In the genomic region with DNA sequence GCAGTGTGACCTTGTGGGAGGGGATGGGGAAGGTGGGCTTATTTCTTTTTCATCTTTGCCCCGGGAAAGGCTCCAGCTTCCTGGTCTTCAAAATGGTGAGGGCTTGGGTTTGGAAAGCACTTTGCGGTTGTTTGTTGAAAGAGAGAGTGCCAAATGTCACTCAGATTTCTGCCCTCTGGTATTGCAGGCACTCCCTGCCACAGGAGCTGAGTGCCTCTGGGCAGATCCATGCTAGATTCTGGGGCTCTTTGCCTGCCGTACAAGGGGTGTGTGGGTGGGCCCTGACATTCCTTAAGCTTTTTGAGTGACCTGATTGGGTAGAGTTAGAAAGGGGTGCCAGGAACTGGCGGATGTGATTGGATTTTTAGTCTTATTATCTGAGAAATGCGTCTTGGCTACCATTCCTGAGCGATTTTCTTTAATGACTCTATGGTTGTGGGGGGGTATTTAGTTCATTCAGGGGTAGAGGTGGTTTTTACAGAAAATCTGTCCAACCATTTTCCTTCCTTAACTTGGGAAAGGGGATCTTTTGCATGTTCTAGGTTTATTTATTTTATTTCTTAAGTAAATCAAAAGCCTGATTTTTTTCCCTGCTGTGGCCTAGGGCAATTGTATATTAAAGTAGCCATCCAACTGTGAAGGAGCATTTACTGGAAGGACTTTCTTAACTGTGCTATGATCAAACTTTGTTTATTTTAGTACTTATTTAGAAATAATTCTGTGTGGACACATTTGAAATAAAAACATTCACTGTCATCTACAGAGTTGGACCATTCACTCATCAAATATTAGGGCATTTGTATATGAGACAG, we compare ENCODE assay signal across 8 cellular contexts. TPM values are rescaled to one million over a fixed set of nuclear protein-coding genes. Genes with fewer than 3 reads are reported as not detected.
DNase-seq lines count a peak whose midpoint lies in the region; ATAC-seq and TF ChIP-seq lines count a peak whose summit lies in the region.

No MANE protein-coding gene starts in this region.

- POLR2A ChIA-PET in SK-N-SH (lab: Yijun Ruan, JAX) = interaction anchor here (1.1 kb wide), 1 partner anchor 249 kb away, joined by 3 read pairs; a partner anchor contains a TSS

- peaks cover 78% of the 10 kb centered on the region for H3K79me2 ChIP-seq in SK-N-SH (ENCODE audit: insufficient read depth)

- H3K36me3 ChIP-seq in SK-N-SH (replicated peaks in 1 of 2; ENCODE audit: control insufficient read depth in 1 of 2, insufficient read depth in 2 of 2, low read length in 1 of 2) = peaks cover 0 to 6% of the 10 kb centered on the region in 2 experiments
- H3K36me3 ChIP-seq in iPS DF 6.9 (ENCODE audit: control insufficient read depth, insufficient read depth, low read length) = no peaks in the 10 kb centered on the region
- no peaks in the 10 kb centered on the region for H3K36me3 ChIP-seq in suprapubic skin

- H3K27ac Mint-ChIP-seq in activated T-cell treated with anti-CD3 and anti-CD28 coated beads, Interleukin-2, amount 50 U/mL, for 72 hours = no peak overlapping the region

- TF ChIP-seq EP300 in SK-N-SH (IDR thresholded peaks at IDR 0.05; ENCODE audit: borderline replicate concordance in 1 of 2, low read depth in 1 of 2, low read length in 1 of 2) (0 out of 4 replicates have a peak, but pooled peaks of 1 of the 2 experiments have one; percentile 10), suprapubic skin (IDR thresholded peaks at IDR 0.05) (no peak)

- peak overlapping the region; percentile 87 for H3K4me2 ChIP-seq in SK-N-SH

- TF ChIP-seq POLR2A in suprapubic skin (IDR thresholded peaks at IDR 0.05) = no peak

- TF ChIP-seq CTCF in SK-N-SH (IDR thresholded peaks at IDR 0.05) (no peak), suprapubic skin (IDR thresholded peaks at IDR 0.05) (no peak)

- no peaks in the 10 kb centered on the region for H3K9me2 ChIP-seq in SK-N-SH

- H3K4me3 ChIP-seq in SK-N-SH (ENCODE audit: low read depth in 2 of 2, low read length in 1 of 2) (peak overlapping the region; percentile 77 to 90), iPS DF 6.9 (ENCODE audit: low read length) (peak overlapping the region; percentile 10; the same call in 1 of the 2 replicates), suprapubic skin (peak overlapping the region; percentile 91)

- peak overlapping the region; percentile 97; the same call in 1 of the 2 replicates for H3K9ac ChIP-seq in SK-N-SH

- WGBS in SK-N-SH (ENCODE audit: low lambda C conversion rate) = 14% methylated on average over 6 of the region's 6 CpGs
- no CpG with 5 or more reads among the region's 6 CpGs for WGBS in iPS DF 6.9 (ENCODE audit: insufficient coverage, insufficient read length)
- WGBS in suprapubic skin = 23% methylated on average over 6 of the region's 6 CpGs

- H3K9me3 ChIP-seq in SK-N-SH (no peaks in the 10 kb centered on the region), iPS DF 6.9 (ENCODE audit: control insufficient read depth, insufficient read depth, low read length) (no peaks in the 10 kb centered on the region), suprapubic skin (no peaks in the 10 kb centered on the region)

- H3K27ac ChIP-seq in SK-N-SH (ENCODE audit: low read depth in 2 of 2, low read length in 1 of 2) = peak overlapping the region; percentile 56 to 96; a peak in 3 of 4 replicates
- H3K27ac ChIP-seq in iPS DF 6.9 (ENCODE audit: low read length) = no peak overlapping the region
- peak overlapping the region; percentile 98 for H3K27ac ChIP-seq in suprapubic skin

- H3K27me3 Mint-ChIP-seq in activated T-cell treated with anti-CD3 and anti-CD28 coated beads, Interleukin-2, amount 50 U/mL, for 72 hours (ENCODE audit: low read depth) = no peaks in the 10 kb centered on the region

- H3K4me1 ChIP-seq in SK-N-SH (ENCODE audit: control insufficient read depth in 1 of 2, insufficient read depth in 2 of 2, low read depth in 1 of 2, low read length in 1 of 2) (peaks cover 23 to 46% of the 10 kb centered on the region in 2 experiments; a peak in 3 of 4 replicates), iPS DF 6.9 (ENCODE audit: control insufficient read depth, insufficient read depth, low read length) (peaks cover 2% of the 10 kb centered on the region; the same call in 1 of the 2 replicates), suprapubic skin (peaks cover 79% of the 10 kb centered on the region)

- H3K27me3 ChIP-seq in SK-N-SH (ENCODE audit: insufficient read depth) (no peaks in the 10 kb centered on the region), iPS DF 6.9 (ENCODE audit: control insufficient read depth, insufficient read depth, low read length) (no peaks in the 10 kb centered on the region), suprapubic skin (no peaks in the 10 kb centered on the region)

- no peaks in the 10 kb centered on the region for H3K9me3 Mint-ChIP-seq in activated T-cell treated with anti-CD3 and anti-CD28 coated beads, Interleukin-2, amount 50 U/mL, for 72 hours

- H2AFZ ChIP-seq in SK-N-SH (ENCODE audit: low read depth) = no peak overlapping the region

- H3F3A ChIP-seq in SK-N-SH (replicated peaks; ENCODE audit: insufficient read depth) = peaks cover 46% of the 10 kb centered on the region

- CTCF ChIA-PET in SK-N-SH (lab: Yijun Ruan, JAX) = interaction anchor here (0.7 to 4.2 kb wide), 7 partner anchors 15 to 247 kb away, joined by 3 to 34 read pairs (median 3); no protein-coding TSS in a partner anchor

- no peak for TF ChIP-seq RAD21 in SK-N-SH (IDR thresholded peaks at IDR 0.05; ENCODE audit: low read length)

- no peak overlapping the region for H3K4me3 Mint-ChIP-seq in activated T-cell treated with anti-CD3 and anti-CD28 coated beads, Interleukin-2, amount 50 U/mL, for 72 hours

- ATAC-seq in activated T-cell treated with anti-CD3 and anti-CD28 coated beads, Interleukin-2, amount 50 U/mL, for 72 hours (replicated peaks in 1 of 2) = no peak
- ATAC-seq in HG02973 (IDR thresholded peaks at IDR 0.05; ENCODE audit: unreplicated experiment) = no peak

- DNase-seq in NCI-H1417 (lab: John Stamatoyannopoulos, UW) (peak; percentile 8 to 32 (median 30)), NCI-H1417 treated with DMSO at 0.1 percent for 48 hours (lab: John Stamatoyannopoulos, UW) (no peak), SK-N-SH (peak; percentile 47), iPS DF 6.9 (ENCODE audit: low read depth, low spot score) (no peak), suprapubic skin (ENCODE audit: low spot score in 2 of 2) (peak; percentile 45 to 52), ureter (ENCODE audit: low spot score) (no peak)
- no peak for DNase-seq in activated T-cell treated with anti-CD3 and anti-CD28 coated beads, Interleukin-2, amount 50 U/mL, for 72 hours

- peaks cover 74% of the 10 kb centered on the region for H4K20me1 ChIP-seq in SK-N-SH (ENCODE audit: insufficient read depth)

- H3K36me3 Mint-ChIP-seq in activated T-cell treated with anti-CD3 and anti-CD28 coated beads, Interleukin-2, amount 50 U/mL, for 72 hours (ENCODE audit: insufficient read depth in 2 of 2) = peaks cover 0 to 4% of the 10 kb centered on the region in 2 donors

- peaks cover 51% of the 10 kb centered on the region for H3K4me1 Mint-ChIP-seq in activated T-cell treated with anti-CD3 and anti-CD28 coated beads, Interleukin-2, amount 50 U/mL, for 72 hours (ENCODE audit: low read depth)

TF ChIP-seq in SK-N-SH, 30 proteins besides CTCF, POLR2A, EP300 and RAD21:
- TF ChIP-seq MXI1 (IDR thresholded peaks at IDR 0.05; ENCODE audit: low read depth, low read length) (peak; percentile 25; the same call in 1 of the 2 replicates), ELF1 (IDR thresholded peaks at IDR 0.05) (no peak)
- TF ChIP-seq, protein P1, sequence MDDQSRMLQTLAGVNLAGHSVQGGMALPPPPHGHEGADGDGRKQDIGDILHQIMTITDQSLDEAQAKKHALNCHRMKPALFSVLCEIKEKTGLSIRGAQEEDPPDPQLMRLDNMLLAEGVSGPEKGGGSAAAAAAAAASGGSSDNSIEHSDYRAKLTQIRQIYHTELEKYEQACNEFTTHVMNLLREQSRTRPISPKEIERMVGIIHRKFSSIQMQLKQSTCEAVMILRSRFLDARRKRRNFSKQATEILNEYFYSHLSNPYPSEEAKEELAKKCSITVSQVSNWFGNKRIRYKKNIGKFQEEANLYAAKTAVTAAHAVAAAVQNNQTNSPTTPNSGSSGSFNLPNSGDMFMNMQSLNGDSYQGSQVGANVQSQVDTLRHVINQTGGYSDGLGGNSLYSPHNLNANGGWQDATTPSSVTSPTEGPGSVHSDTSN (IDR thresholded peaks at IDR 0.05) = peak; percentile 35; the same call in 1 of the 2 replicates

RNA-seq across cellular contexts. Expression of a gene that starts 3.2 kb away (rescaled TPM):
- 19.7 and 25.1 TPM in 2 replicates for polyA plus RNA-seq in SK-N-SH (2012; rRNA removed)
- polyA plus RNA-seq in SK-N-SH (2012; cell fraction: cytosol; rRNA removed) = 16.2 and 21.9 TPM in 2 replicates
- 21.0 and 26.2 TPM in 2 replicates for polyA plus RNA-seq in SK-N-SH (2012; cell fraction: nucleus; rRNA removed)
- total RNA-seq in suprapubic skin = 10 to 100 TPM; 33.9 to 54.2 (median 46.5) TPM
- total RNA-seq in activated T-cell treated with anti-CD3 and anti-CD28 coated beads, Interleukin-2, amount 50 U/mL, for 72 hours = 10 to 100 TPM; 22.7 to 30.0 TPM
- 84.0 TPM for total RNA-seq in ureter

RNA-seq across cellular contexts. Expression of a gene that starts 13.4 kb away (rescaled TPM):
- 380 and 565 TPM in 2 replicates for polyA plus RNA-seq in SK-N-SH (2012; rRNA removed)
- polyA plus RNA-seq in SK-N-SH (2012; cell fraction: cytosol; rRNA removed) = 343 and 389 TPM in 2 replicates
- 163 and 226 TPM in 2 replicates for polyA plus RNA-seq in SK-N-SH (2012; cell fraction: nucleus; rRNA removed)
- total RNA-seq in suprapubic skin (10 to 100 TPM; 50.6 to 93.3 (median 75.0) TPM), ureter (73.7 TPM)
- 10 to 100 TPM; 61.7 to 64.3 TPM for total RNA-seq in activated T-cell treated with anti-CD3 and anti-CD28 coated beads, Interleukin-2, amount 50 U/mL, for 72 hours

Comparison
In these comparisons a context has a peak if more than half of its experiments do, and no peak if none do; other contexts are left out.
1. DNase-seq: peak in NCI-H1417 (3 of 3), SK-N-SH (single experiment) and suprapubic skin (2 of 2); none in NCI-H1417 treated with DMSO at 0.1 percent for 48 hours (single experiment), iPS DF 6.9 (single experiment), activated T-cell treated with anti-CD3 and anti-CD28 coated beads, Interleukin-2, amount 50 U/mL, for 72 hours (0 of 2) and ureter (single experiment).
2. H3K4me3 ChIP-seq: peak in every context shown above with its lines; median percentile 91 in suprapubic skin; 84 in SK-N-SH; 10 in iPS DF 6.9.